In genomic region chr20:53901064-53901463, GRCh38 we compare ENCODE assay signal across 9 cellular contexts.
DNase-seq lines count a peak whose midpoint lies in the region; ATAC-seq, FAIRE-seq and TF ChIP-seq lines count a peak whose summit lies in the region.
"Had no signal": no experiment of that assay in that cellular context is flagged by ENCODE, and none has a peak within 500 bp of the region (broad histone marks: within the 10 kb centered on the region; RNA-seq: fewer than 3 reads in every experiment).

No MANE protein-coding gene starts in this region.

- no TSS peak for BruUV-seq in Calu3 (replicated peaks; lab: Mats Ljungman, UMichigan)

- H3K27ac ChIP-seq in RWPE1 (peak overlapping the region; percentile 10; the same call in 1 of the 2 replicates), trophoblast cell (ENCODE audit: low read depth, low read length) (peak overlapping the region; percentile 46)
- H3K27ac ChIP-seq: HL-60 had no signal

- intact Hi-C loops in Calu3 (cut with micrococcal nuclease; ENCODE audit: unreplicated experiment): no loop called here

- H2BK120ac ChIP-seq in trophoblast cell (ENCODE audit: insufficient read depth, low read length, poor library complexity): no peak overlapping the region

- CTCF ChIA-PET in Calu3 (lab: Charles Lee): interaction anchor here (0.7 to 4.5 kb wide), 19 partner anchors 15 to 322 kb away, joined by 3 to 60 read pairs (median 6); no protein-coding TSS in a partner anchor
- CTCF ChIA-PET in RWPE1 (lab: Yijun Ruan, JAX): interaction anchor here (0.6 to 1.3 kb wide), 4 partner anchors 22 to 148 kb away, joined by 3 to 4 read pairs (median 4); no protein-coding TSS in a partner anchor

- no peak overlapping the region for H3K9ac ChIP-seq in trophoblast cell (ENCODE audit: low read length)

- no peak overlapping the region for H4K12ac ChIP-seq in trophoblast cell (ENCODE audit: low read depth, low read length)

- peak; percentile 69 for DNase-seq in Calu3
- DNase-seq in RWPE1 (ENCODE audit: low spot score): peak; percentile 56
- DNase-seq in fibroblast of gingiva (ENCODE audit: low read depth): peak; percentile 64
- DNase-seq in trophoblast cell: no peak
- no peak for DNase-seq in frontal cortex (ENCODE audit: low spot score in 2 of 2)

- H3K9me3 ChIP-seq in trophoblast cell (ENCODE audit: insufficient read depth, low read depth, low read length): no peaks in the 10 kb centered on the region

- no peak overlapping the region for H3K23ac ChIP-seq in trophoblast cell (ENCODE audit: low read length)

- no peak overlapping the region for H2AFZ ChIP-seq in trophoblast cell (ENCODE audit: insufficient read depth, low read length, poor library complexity)

- peaks cover 24% of the 10 kb centered on the region for H3K36me3 Mint-ChIP-seq in Calu3 (ENCODE audit: insufficient read depth, unreplicated experiment)

- H2BK5ac ChIP-seq in trophoblast cell (ENCODE audit: low read depth, low read length, poor library complexity): no peak overlapping the region

- TF ChIP-seq CTCF in Calu3 (IDR thresholded peaks at IDR 0.05; ENCODE audit: unreplicated experiment): no peak
- no peak for TF ChIP-seq CTCF in RWPE1 (conservative IDR thresholded peaks at IDR 0.05; ENCODE audit: low read depth)

- H3K4me1 ChIP-seq in trophoblast cell (ENCODE audit: control insufficient read depth in 1 of 2, insufficient read depth in 2 of 2, low read length in 2 of 2): peaks cover 0 to 8% of the 10 kb centered on the region in 2 experiments

- WGBS in trophoblast cell (ENCODE audit: extremely low coverage, insufficient coverage, insufficient read length): no CpG with 5 or more reads among the region's 6 CpGs

- no peak overlapping the region for H3K4me3 ChIP-seq in trophoblast cell (ENCODE audit: low read depth, low read length)

- no peak overlapping the region for H3K14ac ChIP-seq in trophoblast cell (ENCODE audit: low read length)

- peak overlapping the region; percentile 89 for H3K27ac Mint-ChIP-seq in Calu3 (ENCODE audit: unreplicated experiment)

- H4K91ac ChIP-seq in trophoblast cell (ENCODE audit: low read depth, low read length): no peak overlapping the region

- peak overlapping the region; percentile 49 for H3K4me3 Mint-ChIP-seq in Calu3 (ENCODE audit: low read depth, unreplicated experiment)

- FAIRE-seq in frontal cortex (lab: Jason Lieb, UNC): no peak

- no peaks in the 10 kb centered on the region for H3K79me2 ChIP-seq in trophoblast cell (ENCODE audit: control insufficient read depth, insufficient read depth, low read length, poor library complexity)

- no peak overlapping the region for H2AK5ac ChIP-seq in trophoblast cell (ENCODE audit: low read length)

- H3K9me3 Mint-ChIP-seq in Calu3 (ENCODE audit: low read depth, unreplicated experiment): peaks cover 2% of the 10 kb centered on the region

- no peak overlapping the region for H3K4ac ChIP-seq in trophoblast cell (ENCODE audit: low read depth, low read length)

- H3K79me1 ChIP-seq in trophoblast cell (ENCODE audit: low read length): no peaks in the 10 kb centered on the region

- H3K18ac ChIP-seq in trophoblast cell (ENCODE audit: low read length): no peak overlapping the region

- H3K27me3 ChIP-seq in trophoblast cell (ENCODE audit: insufficient read depth, low read length): no peaks in the 10 kb centered on the region

- no peak overlapping the region for H2BK12ac ChIP-seq in trophoblast cell (ENCODE audit: low read length)

- ATAC-seq in GM18868 (IDR thresholded peaks at IDR 0.05; ENCODE audit: unreplicated experiment): no peak
- ATAC-seq in GM18517 (IDR thresholded peaks at IDR 0.05; ENCODE audit: unreplicated experiment): no peak
- no peak for ATAC-seq in GM21576 (IDR thresholded peaks at IDR 0.05; ENCODE audit: unreplicated experiment)

- no peaks in the 10 kb centered on the region for H3K27me3 Mint-ChIP-seq in Calu3 (ENCODE audit: unreplicated experiment)

- peaks cover 75% of the 10 kb centered on the region for H3K4me1 Mint-ChIP-seq in Calu3 (ENCODE audit: low read depth, unreplicated experiment)

- H3K4me2 ChIP-seq in trophoblast cell (ENCODE audit: low read length): no peak overlapping the region

- POLR2A ChIA-PET in RWPE1 (lab: Yijun Ruan, JAX; ENCODE audit: low non-redundant PET): interaction anchor here (0.6 kb wide), 1 partner anchor 39 kb away, joined by 3 read pairs; no protein-coding TSS in a partner anchor

- H4K8ac ChIP-seq in trophoblast cell (ENCODE audit: low read depth, low read length): no peak overlapping the region

- H3K36me3 ChIP-seq in trophoblast cell (ENCODE audit: control insufficient read depth in 1 of 2, insufficient read depth in 2 of 2, low read length in 2 of 2): no peaks in the 10 kb centered on the region

Comparison
In these comparisons a context has a peak if more than half of its experiments do, and no peak if none do; other contexts are left out.
1. DNase-seq: peak in Calu3 (single experiment), RWPE1 (single experiment) and fibroblast of gingiva (single experiment); none in trophoblast cell (0 of 2) and frontal cortex (0 of 2).